Comparison of ENCODE assay signal across 11 cellular contexts in the genomic region with DNA sequence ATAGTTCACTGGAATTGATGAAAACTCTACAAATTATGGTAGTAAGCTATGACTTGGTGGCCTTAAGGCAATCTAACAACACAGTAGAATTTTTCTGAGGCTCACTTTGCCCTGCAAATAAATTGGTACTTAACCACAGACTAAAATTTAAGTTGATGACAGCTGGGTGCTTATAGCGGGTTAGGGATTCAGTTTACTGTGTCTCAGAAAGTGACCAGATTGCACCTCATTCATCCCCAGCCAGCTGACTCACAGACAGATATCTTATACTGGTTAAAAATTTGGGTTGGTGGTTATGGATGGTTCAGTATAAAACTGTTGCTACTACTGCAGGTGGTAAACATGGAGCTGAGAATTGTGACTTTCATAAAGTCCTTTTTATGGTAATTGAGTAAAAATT. TPM values are rescaled to one million over a fixed set of nuclear protein-coding genes. Genes with fewer than 3 reads are reported as not detected.
DNase-seq lines count a peak whose midpoint lies in the region; ATAC-seq and TF ChIP-seq lines count a peak whose summit lies in the region.
"Had no signal": no experiment of that assay in that cellular context is flagged by ENCODE, and none has a peak within 500 bp of the region (broad histone marks: within the 10 kb centered on the region; RNA-seq: fewer than 3 reads in every experiment).

No MANE protein-coding gene starts in this region.

- no peak overlapping the region for H3K18ac ChIP-seq in H9 (ENCODE audit: insufficient read length, low read depth, low read length)

- no peak overlapping the region for H4K5ac ChIP-seq in H9 (ENCODE audit: insufficient read length, low read depth, low read length)

- H3K27me3 Mint-ChIP-seq in H9 (ENCODE audit: low read depth) = peaks cover 4% of the 10 kb centered on the region; the same call in 1 of the 2 replicates

- TF ChIP-seq CTCF in AG04450 (IDR thresholded peaks at IDR 0.05; ENCODE audit: low read depth, low read length) = no peak
- TF ChIP-seq CTCF in H9 (conservative IDR thresholded peaks at IDR 0.05) = no peak
- TF ChIP-seq CTCF in fibroblast of mammary gland (conservative IDR thresholded peaks at IDR 0.05; ENCODE audit: control insufficient read depth, insufficient read depth, low read depth, low read length) = no peak

- H3K9ac ChIP-seq in H9 (ENCODE audit: extremely low read depth, insufficient read length, low read length) = peak overlapping the region; percentile 34

- no peak overlapping the region for H3T11ph ChIP-seq in H9 (ENCODE audit: low read length)

- H2BK5ac ChIP-seq in H9 (ENCODE audit: insufficient read length, low read length) = no peak overlapping the region

- peaks cover 38% of the 10 kb centered on the region; the same call in 1 of the 2 replicates for H3K79me2 ChIP-seq in H9 (ENCODE audit: insufficient read depth, low read length)

- H2BK120ac ChIP-seq in H9 (ENCODE audit: low read depth, low read length, poor library complexity, severe bottlenecking) = no peak overlapping the region

- peak overlapping the region; percentile 90 to 96 for H3K4me3 Mint-ChIP-seq in H9

- no peaks in the 10 kb centered on the region for H3K27me3 ChIP-seq in AG04450 (ENCODE audit: control insufficient read depth, insufficient read depth, low read length)
- no peaks in the 10 kb centered on the region for H3K27me3 ChIP-seq in H9 (ENCODE audit: insufficient read depth, low read length)
- H3K27me3 ChIP-seq in effector memory CD4-positive, alpha-beta T cell (replicated peaks; ENCODE audit: control insufficient read depth, insufficient read depth, low read length, poor library complexity, severe bottlenecking) = no peaks in the 10 kb centered on the region
- H3K27me3 ChIP-seq: heart left ventricle, sigmoid colon had no signal

- no peak overlapping the region for H3K56ac ChIP-seq in H9 (ENCODE audit: insufficient read length, low read depth, low read length)

- H3K4me3 ChIP-seq in AG04450 (ENCODE audit: low read depth, low read length) = peak overlapping the region; percentile 82
- H3K4me3 ChIP-seq in fibroblast of mammary gland (ENCODE audit: control insufficient read depth, low read depth, low read length) = peak overlapping the region; percentile 93
- no peak overlapping the region for H3K4me3 ChIP-seq in effector memory CD4-positive, alpha-beta T cell (ENCODE audit: insufficient read depth, low read depth, low read length, poor library complexity, severe bottlenecking)
- H3K4me3 ChIP-seq: sigmoid colon had no signal

- peaks cover 35 to 53% (median 50%) of the 10 kb centered on the region in 3 experiments for H3K36me3 Mint-ChIP-seq in H9 (ENCODE audit: insufficient read depth in 1 of 3, low read depth in 3 of 3)

- H4K20me1 ChIP-seq in H9 (ENCODE audit: control insufficient read depth, insufficient read depth, insufficient read length) = no peaks in the 10 kb centered on the region

- no peaks in the 10 kb centered on the region for H3K23me2 ChIP-seq in H9 (ENCODE audit: insufficient read length, low read depth, low read length, poor library complexity, severe bottlenecking)

- WGBS in H9 (ENCODE audit: extremely low coverage, insufficient read length, low lambda C conversion rate) = no CpG with 5 or more reads among the region's 1 CpG

- no peak overlapping the region for H3K27ac ChIP-seq in AG04450 (ENCODE audit: low read depth, low read length)
- H3K27ac ChIP-seq in H9 (ENCODE audit: insufficient read length, low read depth, low read length) = no peak overlapping the region
- H3K27ac ChIP-seq in effector memory CD4-positive, alpha-beta T cell (ENCODE audit: insufficient read depth, low read length, poor library complexity, severe bottlenecking) = no peak overlapping the region
- H3K27ac ChIP-seq: heart left ventricle, sigmoid colon had no signal

- no peak overlapping the region for H3K23ac ChIP-seq in H9 (ENCODE audit: insufficient read length, low read depth, low read length)

- H3K4me1 Mint-ChIP-seq in H9 = peaks cover 41 to 45% of the 10 kb centered on the region in 2 experiments

- DNase-seq in AG04450 (ENCODE audit: low read depth, low spot score) (no peak), H9 (no peak), SW480 (ENCODE audit: low spot score) (peak; percentile 14), fibroblast of mammary gland (ENCODE audit: low read depth) (peak; percentile 53), pons (ENCODE audit: low spot score) (no peak), Right ventricle myocardium superior (no peak)
- no peak for DNase-seq in stimulated activated CD4-positive, alpha-beta T cell treated with anti-CD3 and anti-CD28 coated beads, Interleukin-4, amount 100 ng/mL, for 1 hour
- no peak for DNase-seq in effector memory CD4-positive, alpha-beta T cell
- DNase-seq: heart left ventricle, NCI-H510A treated with DMSO at 0.1 percent for 48 hours, sigmoid colon had no signal

- no peak overlapping the region for H2BK20ac ChIP-seq in H9 (ENCODE audit: low read depth, low read length, poor library complexity, severe bottlenecking)

- peak overlapping the region in 2 of 3 experiments; percentile 75 to 93; a peak in 3 of 7 replicates for H3K27ac Mint-ChIP-seq in H9

- H3K9me3 Mint-ChIP-seq in H9 = no peaks in the 10 kb centered on the region; a peak in 1 of 5 replicates

- H4K91ac ChIP-seq in H9 (ENCODE audit: insufficient read length, low read depth, low read length) = no peak overlapping the region

- ATAC-seq in Right ventricle myocardium superior (ENCODE audit: poor library complexity) = no peak
- ATAC-seq: heart left ventricle had no signal

- no peak overlapping the region for H3K4ac ChIP-seq in H9 (ENCODE audit: low read depth, low read length)

- no peak overlapping the region for H3K14ac ChIP-seq in H9 (ENCODE audit: insufficient read depth, low read length)

- peak overlapping the region; percentile 48 for H3K4me2 ChIP-seq in H9 (ENCODE audit: insufficient read depth, insufficient read length, low read length)

- H3K36me3 ChIP-seq in effector memory CD4-positive, alpha-beta T cell (ENCODE audit: control insufficient read depth, insufficient read depth, low read length) = no peaks in the 10 kb centered on the region
- H3K36me3 ChIP-seq: sigmoid colon had no signal

- H2BK12ac ChIP-seq in H9 (ENCODE audit: insufficient read length, low read depth, low read length) = no peak overlapping the region

- H3K9me3 ChIP-seq in AG04450 (ENCODE audit: control insufficient read depth, insufficient read depth, low read length) (no peaks in the 10 kb centered on the region), H9 (ENCODE audit: control insufficient read depth, low read depth, low read length) (no peaks in the 10 kb centered on the region)
- no peaks in the 10 kb centered on the region for H3K9me3 ChIP-seq in effector memory CD4-positive, alpha-beta T cell (ENCODE audit: control insufficient read depth, low read length)
- H3K9me3 ChIP-seq: heart left ventricle, sigmoid colon had no signal

- H3K79me1 ChIP-seq in H9 (ENCODE audit: insufficient read depth, low read depth, low read length, poor library complexity, severe bottlenecking) = no peaks in the 10 kb centered on the region

- no peak overlapping the region for H2AK5ac ChIP-seq in H9 (ENCODE audit: insufficient read length, low read length)

- POLR2A ChIA-PET in AG04450 (lab: Yijun Ruan, JAX) = interaction anchor here (0.6 kb wide), 2 partner anchors 134 to 159 kb away, joined by 3 to 5 read pairs; no protein-coding TSS in a partner anchor

- H2AFZ ChIP-seq in H9 (ENCODE audit: low read length) = no peak overlapping the region

- H4K8ac ChIP-seq in H9 (replicated peaks; ENCODE audit: insufficient read length, low read depth, low read length) = no peak overlapping the region

- CTCF ChIA-PET in AG04450 (lab: Charles Lee) = interaction anchor here (1.1 to 2.9 kb wide), 2 partner anchors 235 to 263 kb away, joined by 3 to 9 read pairs; no protein-coding TSS in a partner anchor

- no peaks in the 10 kb centered on the region for H3K4me1 ChIP-seq in H9 (ENCODE audit: insufficient read depth, low read length)
- H3K4me1 ChIP-seq in effector memory CD4-positive, alpha-beta T cell (ENCODE audit: control insufficient read depth, insufficient read depth, low read length, poor library complexity, severe bottlenecking) = peaks cover 30% of the 10 kb centered on the region

- H2BK15ac ChIP-seq in H9 (ENCODE audit: low read depth, low read length) = no peak overlapping the region

- intact Hi-C loops in Right ventricle myocardium superior (cut with DNase I) = no loop called here

RNA-seq across cellular contexts. Expression of a gene that starts 2.8 kb away (rescaled TPM):
- 105 and 137 TPM in 2 replicates for polyA plus RNA-seq in AG04450 (2011; rRNA removed)
- polyA minus RNA-seq in AG04450 (2011; rRNA and poly(A)+ RNA removed) = 39.0 and 53.9 TPM in 2 replicates
- 210 and 211 TPM in 2 replicates for total RNA-seq in H9 (2021)
- total RNA-seq in Right ventricle myocardium superior = 7.1 TPM

RNA-seq across cellular contexts. Expression of a gene that starts 4.5 kb away (rescaled TPM):
- 21.4 and 26.3 TPM in 2 replicates for polyA plus RNA-seq in AG04450 (2011; rRNA removed)
- 22.4 and 23.6 TPM in 2 replicates for polyA minus RNA-seq in AG04450 (2011; rRNA and poly(A)+ RNA removed)
- total RNA-seq in H9 (2021) = 58.2 and 62.7 TPM in 2 replicates
- total RNA-seq in Right ventricle myocardium superior = 14.2 TPM

Comparison
In these comparisons a context has a peak if more than half of its experiments do, and no peak if none do; other contexts are left out.
1. DNase-seq: peak in SW480 (single experiment) and fibroblast of mammary gland (single experiment); none in AG04450 (single experiment), H9 (single experiment), pons (single experiment), stimulated activated CD4-positive, alpha-beta T cell treated with anti-CD3 and anti-CD28 coated beads, Interleukin-4, amount 100 ng/mL, for 1 hour (single experiment), effector memory CD4-positive, alpha-beta T cell (0 of 3) and Right ventricle myocardium superior (single experiment).
2. RNA of a gene that starts 2.8 kb away (total RNA-seq): 210 to 211 TPM in H9; 7.1 TPM in Right ventricle myocardium superior (single experiment); every median in the first group is over 10 times any median in the second.